ENCODE assay signal across 12 cellular contexts in the genomic region with DNA sequence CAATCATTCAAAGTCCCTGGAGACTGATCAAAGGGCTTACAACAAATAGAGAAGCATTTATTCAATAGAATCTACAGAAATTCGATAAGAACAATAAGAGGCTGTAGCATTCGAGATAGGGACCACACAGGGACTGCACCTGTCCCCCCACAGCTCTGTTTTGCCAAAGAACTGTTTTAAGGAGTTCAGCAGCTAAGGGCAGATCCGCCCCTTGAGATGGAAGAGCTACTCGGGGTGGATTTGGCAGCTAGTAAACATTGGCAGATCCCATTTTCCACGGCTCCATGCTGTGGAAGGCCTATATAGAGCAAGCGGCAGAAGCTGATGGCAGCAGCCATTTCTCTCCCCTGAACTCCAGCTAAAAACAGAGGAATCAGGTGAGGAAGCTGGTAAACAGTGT.
"Had no signal": no experiment of that assay in that cellular context is flagged by ENCODE, and none has a peak within 500 bp of the region (broad histone marks: within the 10 kb centered on the region; RNA-seq: fewer than 3 reads in every experiment).

No MANE protein-coding gene starts in this region.

- ATAC-seq: esophagus mucosa, psoas muscle, right lobe of liver had no signal

- H3K9me3 Mint-ChIP-seq: stimulated activated naive CD8-positive, alpha-beta T cell treated with anti-CD3 and anti-CD28 coated beads, Interleukin-15, Interleukin-2, amounts not matched to agents 100 ng/mL and 50 ng/mL, for 24 hours had no signal

- H3K27me3 Mint-ChIP-seq: stimulated activated naive CD8-positive, alpha-beta T cell treated with anti-CD3 and anti-CD28 coated beads, Interleukin-15, Interleukin-2, amounts not matched to agents 100 ng/mL and 50 ng/mL, for 24 hours had no signal

- H3K4me3 ChIP-seq: breast epithelium, neural progenitor cell, psoas muscle, right lobe of liver, smooth muscle cell had no signal

- DNase-seq: activated CD4-positive, alpha-beta T cell treated with anti-CD3 and anti-CD28 coated beads, Interleukin-2, amount 50 U/mL, for 1 hour; activated effector memory CD4-positive, alpha-beta T cell treated with Interleukin-2 at 50 U/mL for 16 hours; aorta; islet precursor cell; psoas muscle; right lobe of liver; T1000 had no signal

- H3K9me3 ChIP-seq: psoas muscle, right lobe of liver had no signal

- H3K4me1 ChIP-seq: breast epithelium, psoas muscle, right lobe of liver had no signal

- H3K27ac ChIP-seq: breast epithelium, neural progenitor cell, psoas muscle, right lobe of liver had no signal

- H3K27ac Mint-ChIP-seq: neural progenitor cell had no signal

- H3K4me3 Mint-ChIP-seq: neural progenitor cell; stimulated activated naive CD8-positive, alpha-beta T cell treated with anti-CD3 and anti-CD28 coated beads, Interleukin-15, Interleukin-2, amounts not matched to agents 100 ng/mL and 50 ng/mL, for 24 hours had no signal

- H3K27me3 ChIP-seq: neural progenitor cell, right lobe of liver had no signal

- H3K36me3 ChIP-seq: breast epithelium, neural progenitor cell, right lobe of liver had no signal

- H3K4me1 Mint-ChIP-seq: neural progenitor cell had no signal
